ENCODE assay signal across 8 cellular contexts in genomic region chr20:57698191-57698866, GRCh38. TPM values are rescaled to one million over a fixed set of nuclear protein-coding genes. Genes with fewer than 3 reads are reported as not detected.
DNase-seq lines count a peak whose midpoint lies in the region; ATAC-seq and TF ChIP-seq lines count a peak whose summit lies in the region.

No MANE protein-coding gene starts in this region.

- peaks cover 92% of the 10 kb centered on the region for H3K27me3 ChIP-seq in HCT116 (ENCODE audit: insufficient read depth, low read length)

- intact Hi-C loops in HCT116 (cut with micrococcal nuclease), result no loop called here

- H3K4me1 ChIP-seq in HCT116 (ENCODE audit: control insufficient read depth in 1 of 2, insufficient read depth in 2 of 2, low read length in 2 of 2), result peaks cover 35 to 50% of the 10 kb centered on the region in 2 experiments

- POLR2A ChIA-PET in HCT116 (lab: Charles Lee), result interaction anchor here (1.0 to 1.2 kb wide), 2 partner anchors 10 to 12 kb away, joined by 3 to 4 read pairs; no protein-coding TSS in a partner anchor

- no peaks in the 10 kb centered on the region for H3K36me3 ChIP-seq in HCT116 (ENCODE audit: control insufficient read depth in 1 of 2, insufficient read depth in 2 of 2, low read length in 2 of 2)

- no TSS peak for BruUV-seq in HCT116 (replicated peaks; lab: Mats Ljungman, UMichigan)

- TF ChIP-seq CTCF in HCT116 (IDR thresholded peaks at IDR 0.05 in 2 of 3, conservative IDR thresholded peaks at IDR 0.05 in 1 of 3; ENCODE audit: borderline replicate concordance in 1 of 3, insufficient read depth in 1 of 3, low read depth in 2 of 3, low read length in 2 of 3) (no peak), choroid plexus epithelial cell (conservative IDR thresholded peaks at IDR 0.05; ENCODE audit: low read depth, low read length) (no peak), GM13977 (IDR thresholded peaks at IDR 0.05; ENCODE audit: extremely low read depth, insufficient read depth, missing control alignments) (no peak)

- no peaks in the 10 kb centered on the region for H3K9me3 ChIP-seq in HCT116 (ENCODE audit: control insufficient read depth in 1 of 2, insufficient read depth in 1 of 2, low read depth in 1 of 2, low read length in 2 of 2)

- no peak overlapping the region for H3K9ac ChIP-seq in HCT116 (ENCODE audit: low read length)

- H3K79me2 ChIP-seq in HCT116 (ENCODE audit: insufficient read depth, low read length), result no peaks in the 10 kb centered on the region

- H3K4me2 ChIP-seq in HCT116 (ENCODE audit: low read length), result peak overlapping the region; percentile 60

- peak; percentile 25; the same call in 1 of the 2 replicates for TF ChIP-seq RAD21 in HCT116 (IDR thresholded peaks at IDR 0.05; ENCODE audit: low read depth)

- CTCF ChIA-PET in HCT116 (lab: Charles Lee), result interaction anchor here (0.6 to 1.8 kb wide), 4 partner anchors 11 to 825 kb away, joined by 3 to 5 read pairs (median 4); partner anchors contain the start of gene PMEPA1

- TF ChIP-seq POLR2A in HCT116 (IDR thresholded peaks at IDR 0.05; ENCODE audit: borderline replicate concordance, extremely low read depth, insufficient read depth, insufficient read length), result no peak

- ATAC-seq in HCT116, result peak; percentile 84
- no peak for ATAC-seq in HG02610 (IDR thresholded peaks at IDR 0.05; ENCODE audit: unreplicated experiment)

- in situ Hi-C loops in GM13977 (cut with MboI; ENCODE audit: low pct_unique_long_range_greater_than_20kb, low sequenced_read_pairs, unreplicated experiment), result no loop called here

- DNase-seq in HCT116 (ENCODE audit: low read depth, low spot score) (peak; percentile 94), choroid plexus epithelial cell (ENCODE audit: low read depth) (peak; percentile 97), NCI-H2029 (lab: John Stamatoyannopoulos, UW) (no peak), NCI-H187 (lab: John Stamatoyannopoulos, UW) (no peak), GM13977 (ENCODE audit: low spot score) (no peak)
- DNase-seq in activated CD4-positive, CD25-positive, alpha-beta regulatory T cell treated with anti-CD3 and anti-CD28 coated beads, Interleukin-2, amount 50 U/mL, for 16 hours (ENCODE audit: low read depth, low spot score), result peak; percentile 29

- RAD21 ChIA-PET in HCT116 (lab: Charles Lee; ENCODE audit: low non-redundant PET in 1 of 2, low total read pairs in 2 of 2, uncharacterized antibody in 2 of 2, unreplicated experiment in 2 of 2), result no interaction called here

- H2AFZ ChIP-seq in HCT116 (ENCODE audit: low read depth, low read length, poor library complexity, severe bottlenecking), result no peak overlapping the region

- H3K27ac ChIP-seq in HCT116 (ENCODE audit: low read depth, low read length) (peak overlapping the region; percentile 36; the same call in 1 of the 2 replicates), skin epidermis (peak overlapping the region in 13 of 21 experiments; percentile 2 to 79 (median 58))

- H3K4me3 ChIP-seq in HCT116 (replicated peaks in 1 of 2; ENCODE audit: low read depth in 1 of 2, low read length in 2 of 2), result no peak overlapping the region
- peak overlapping the region; percentile 16 for H3K4me3 ChIP-seq in choroid plexus epithelial cell (ENCODE audit: low read depth, low read length)
- no peak overlapping the region for H3K4me3 ChIP-seq in skin epidermis

- H3K9me2 ChIP-seq in HCT116 (ENCODE audit: insufficient read depth), result no peaks in the 10 kb centered on the region

- H4K20me1 ChIP-seq in HCT116 (ENCODE audit: insufficient read depth), result peaks cover 7% of the 10 kb centered on the region; the same call in 1 of the 2 replicates

TF ChIP-seq in HCT116, 20 proteins besides CTCF, POLR2A, EP300 and RAD21:
- TF ChIP-seq SRF (IDR thresholded peaks at IDR 0.05; ENCODE audit: low read depth), result peak; percentile 91
- TF ChIP-seq ZBTB33 (IDR thresholded peaks at IDR 0.05; ENCODE audit: extremely low read depth, insufficient replicate concordance, low read length), result peak; percentile 28
- TF ChIP-seq REST (IDR thresholded peaks at IDR 0.05; ENCODE audit: low read depth), result no peak
- peak; percentile 82 for TF ChIP-seq TCF7L2 (IDR thresholded peaks at IDR 0.05; ENCODE audit: borderline replicate concordance, extremely low read depth, insufficient read depth, insufficient read length)
- peak; percentile 98 for TF ChIP-seq CEBPB (IDR thresholded peaks at IDR 0.05; ENCODE audit: low read depth)
- TF ChIP-seq EZH2 (IDR thresholded peaks at IDR 0.05), result no peak
- peak; percentile 98 for TF ChIP-seq JUND (IDR thresholded peaks at IDR 0.05)
- peak; percentile 56 for TF ChIP-seq POLR2AphosphoS5 (IDR thresholded peaks at IDR 0.05; ENCODE audit: low read depth, low read length)
- no peak for TF ChIP-seq ELF1 (IDR thresholded peaks at IDR 0.05; ENCODE audit: borderline replicate concordance, low read depth)
- TF ChIP-seq FOSL1 (IDR thresholded peaks at IDR 0.05; ENCODE audit: low read depth), result peak; percentile 100
- no peak for TF ChIP-seq EZH2phosphoT487 (IDR thresholded peaks at IDR 0.05; ENCODE audit: borderline replicate concordance)
- TF ChIP-seq SIN3A (IDR thresholded peaks at IDR 0.05; ENCODE audit: low read depth), result peak; percentile 87
- no peak; the same call in 1 of the 2 replicates for TF ChIP-seq ATF3 (IDR thresholded peaks at IDR 0.05)
- TF ChIP-seq EGR1 (IDR thresholded peaks at IDR 0.05; ENCODE audit: low read depth), result no peak; the same call in 1 of the 2 replicates
- TF ChIP-seq YY1 (IDR thresholded peaks at IDR 0.05; ENCODE audit: extremely low read depth, insufficient replicate concordance, low read depth, low read length), result no peak
- TF ChIP-seq CBX3 (IDR thresholded peaks at IDR 0.05; ENCODE audit: low read depth), result no peak
- no peak for TF ChIP-seq ZNF274 (IDR thresholded peaks at IDR 0.05; ENCODE audit: low read depth, low read length)
- peak; percentile 69 for TF ChIP-seq MAX (IDR thresholded peaks at IDR 0.05)
- TF ChIP-seq SP1 (IDR thresholded peaks at IDR 0.05; ENCODE audit: low read depth), result peak; percentile 94

RNA-seq across cellular contexts. Expression of gene PMEPA1, which starts 11.5 kb away (rescaled TPM):
- total RNA-seq in HCT116 (2021; ENCODE audit: unreplicated experiment), result 0.64 TPM
- polyA plus RNA-seq in HCT116 (2012), result 1.1 and 2.3 TPM in 2 replicates

Comparison
In these comparisons a context has a peak if more than half of its experiments do, and no peak if none do; other contexts are left out.
1. DNase-seq: peak in HCT116 (single experiment), activated CD4-positive, CD25-positive, alpha-beta regulatory T cell treated with anti-CD3 and anti-CD28 coated beads, Interleukin-2, amount 50 U/mL, for 16 hours (single experiment) and choroid plexus epithelial cell (single experiment); none in NCI-H2029 (single experiment), NCI-H187 (0 of 2) and GM13977 (single experiment).